8 cellular contexts compared by ENCODE assay signal in genomic region chr9:95771556-95772280, GRCh38.
DNase-seq lines count a peak whose midpoint lies in the region; ATAC-seq and TF ChIP-seq lines count a peak whose summit lies in the region.

No MANE protein-coding gene starts in this region.

- no peak for TF ChIP-seq RAD21 in IMR-90 (IDR thresholded peaks at IDR 0.05; ENCODE audit: low read length)

- H2BK5ac ChIP-seq in IMR-90 (ENCODE audit: low read depth, low read length, poor library complexity, severe bottlenecking) = no peak overlapping the region

- H3K36me3 ChIP-seq in IMR-90 (ENCODE audit: control insufficient read depth, insufficient read depth, low read length) = no peaks in the 10 kb centered on the region
- H3K36me3 ChIP-seq in sigmoid colon = no peaks in the 10 kb centered on the region

- TF ChIP-seq POLR2A in IMR-90 (IDR thresholded peaks at IDR 0.05; ENCODE audit: low read depth, low read length) = no peak
- TF ChIP-seq POLR2A in sigmoid colon (IDR thresholded peaks at IDR 0.05) = no peak

- no peaks in the 10 kb centered on the region for H3K9me3 ChIP-seq in IMR-90 (ENCODE audit: control insufficient read depth, insufficient read depth, low read length)
- H3K9me3 ChIP-seq in sigmoid colon = no peaks in the 10 kb centered on the region

- H2AK5ac ChIP-seq in IMR-90 (ENCODE audit: low read depth, low read length) = 0 out of 2 replicates have a peak overlapping the region, but pooled peaks have one; percentile 4

- no peak overlapping the region for H4K91ac ChIP-seq in IMR-90 (ENCODE audit: insufficient read depth, low read depth, low read length)

- peak overlapping the region; percentile 39 for H2AK9ac ChIP-seq in IMR-90 (replicated peaks; ENCODE audit: low read depth, low read length, poor library complexity)

- no peaks in the 10 kb centered on the region for H3K9me1 ChIP-seq in IMR-90 (ENCODE audit: insufficient read depth, low read length)

- H4K8ac ChIP-seq in IMR-90 (ENCODE audit: low read depth in 2 of 2, low read length in 2 of 2) = no peak overlapping the region

- 0 out of 2 replicates have a peak overlapping the region, but pooled peaks have one; percentile 16 for H3K14ac ChIP-seq in IMR-90 (replicated peaks; ENCODE audit: low read depth, low read length)

- peak overlapping the region; percentile 77 for H2AFZ ChIP-seq in IMR-90 (replicated peaks; ENCODE audit: low read length, poor library complexity)

- H3K9ac ChIP-seq in IMR-90 (ENCODE audit: low read depth, low read length) = no peak overlapping the region

- in situ Hi-C loops in IMR-90 (cut with MboI; ENCODE audit: low sequenced_read_pairs) = no loop called here

- no peak for TF ChIP-seq EP300 in sigmoid colon (IDR thresholded peaks at IDR 0.05)

- peak overlapping the region; percentile 14; the same call in 1 of the 2 replicates for H3K18ac ChIP-seq in IMR-90 (ENCODE audit: low read depth, low read length)

- TF ChIP-seq CTCF in IMR-90 (conservative IDR thresholded peaks at IDR 0.05; ENCODE audit: low read depth, low read length) (no peak), sigmoid colon (IDR thresholded peaks at IDR 0.05) (no peak)

- CTCF ChIA-PET in IMR-90 (lab: Yijun Ruan, JAX) = interaction anchor here (1.1 kb wide), 1 partner anchor 54 kb away, joined by 4 read pairs; no protein-coding TSS in a partner anchor

- no peak overlapping the region; the same call in 1 of the 2 replicates for H4K5ac ChIP-seq in IMR-90 (ENCODE audit: low read depth, low read length)

- H3K4me2 ChIP-seq in IMR-90 (ENCODE audit: low read depth, low read length) = peak overlapping the region; percentile 16; the same call in 1 of the 2 replicates

- dilution Hi-C loops in IMR-90 (cut with HindIII; ENCODE audit: low sequenced_read_pairs, unreplicated experiment) = no loop called here

- no peak overlapping the region for H3K56ac ChIP-seq in IMR-90 (ENCODE audit: extremely low read depth, insufficient read depth, low read length)

- ATAC-seq in IMR-90 (ENCODE audit: low read depth) (no peak; the same call in 1 of the 2 replicates), left colon (peak; percentile 5), HG02852 (IDR thresholded peaks at IDR 0.05; ENCODE audit: unreplicated experiment) (no peak)

- H3K4ac ChIP-seq in IMR-90 (ENCODE audit: low read depth, low read length) = peak overlapping the region; percentile 27; the same call in 1 of the 2 replicates

- H3K27ac ChIP-seq in IMR-90 (ENCODE audit: insufficient read depth, low read length) = peak overlapping the region; percentile 51; the same call in 1 of the 2 replicates
- peak overlapping the region; percentile 70 to 85 (median 84) for H3K27ac ChIP-seq in sigmoid colon

- POLR2A ChIA-PET in IMR-90 (lab: Charles Lee; ENCODE audit: unreplicated experiment) = no interaction called here

- intact Hi-C loops in IMR-90 (cut with micrococcal nuclease) (loop anchor here (2.0 to 5.0 kb wide), 2 partner anchors 45 to 106 kb away; partner anchors contain the start of gene ERCC6L2), left colon (cut with DNase I, micrococcal nuclease) (loop anchor here in 1 of 2 donors (5.0 kb wide), 1 partner anchor 106 kb away; the partner anchor contains the start of gene ERCC6L2), sigmoid colon (cut with DNase I) (loop anchor here (2.0 to 5.0 kb wide), 3 partner anchors 106 to 446 kb away; partner anchors contain the start of genes ERCC6L2 and PTCH1)

- H3K27me3 ChIP-seq in IMR-90 (ENCODE audit: control insufficient read depth, insufficient read depth, low read length) (peaks cover 26% of the 10 kb centered on the region), sigmoid colon (no peaks in the 10 kb centered on the region)

- DNase-seq in IMR-90 (peak; percentile 39), brain pericyte (ENCODE audit: low read depth, low spot score) (peak; percentile 32), left colon (peak; percentile 22 to 47), sigmoid colon (peak; percentile 83), NCI-H82 (lab: John Stamatoyannopoulos, UW) (no peak), DMS 273 treated with DMSO at 0.1 percent for 48 hours (lab: John Stamatoyannopoulos, UW) (no peak)
- no peak for DNase-seq in activated CD4-positive, CD25-positive, alpha-beta regulatory T cell treated with anti-CD3 and anti-CD28 coated beads, Interleukin-2, amount 50 U/mL, for 72 hours

- no peaks in the 10 kb centered on the region for H3K79me1 ChIP-seq in IMR-90 (ENCODE audit: low read depth in 1 of 2, low read length in 2 of 2)

- H3K4me3 ChIP-seq in IMR-90 (ENCODE audit: insufficient read depth, low read depth, low read length) (no peak overlapping the region), sigmoid colon (peak overlapping the region in 2 of 4 donors; percentile 5 to 18)

- H2BK120ac ChIP-seq in IMR-90 (ENCODE audit: low read depth, low read length) = peak overlapping the region; percentile 32; the same call in 1 of the 2 replicates

- WGBS in IMR-90 (ENCODE audit: extremely low coverage in 2 of 2, insufficient read length in 1 of 2), 2 experiments = 20% methylated on average over 2 of the region's 20 CpGs; no CpG with 5 or more reads in 1 of the 2 experiments
- whole genome bisulfite sequencing in sigmoid colon, 2 donors = 30% methylated on average over 20 of the region's 20 CpGs

- H3K4me1 ChIP-seq in IMR-90 (ENCODE audit: control insufficient read depth, insufficient read depth, low read length) (peaks cover 23% of the 10 kb centered on the region), sigmoid colon (peaks cover 0 to 32% (median 26%) of the 10 kb centered on the region in 4 donors)

- 0 out of 2 replicates have a peak overlapping the region, but pooled peaks have one; percentile 48 for H3K23ac ChIP-seq in IMR-90 (ENCODE audit: low read depth, low read length)

- H2BK15ac ChIP-seq in IMR-90 (ENCODE audit: low read depth, low read length) = no peak overlapping the region

- no peaks in the 10 kb centered on the region for H4K20me1 ChIP-seq in IMR-90 (ENCODE audit: insufficient read depth, low read length)

- no TSS peak for BruUV-seq in IMR-90 (replicated peaks; lab: Mats Ljungman, UMichigan)

- no peak overlapping the region for H2BK20ac ChIP-seq in IMR-90 (ENCODE audit: low read depth, low read length)

TF ChIP-seq in IMR-90, 13 proteins besides CTCF, POLR2A, EP300 and RAD21:
- TF ChIP-seq MXI1 (IDR thresholded peaks at IDR 0.05; ENCODE audit: borderline replicate concordance, low read depth, low read length) (no peak), CEBPB (IDR thresholded peaks at IDR 0.05; ENCODE audit: low read depth, low read length) (0 out of 2 replicates have a peak, but pooled peaks have one; percentile 13), SMC3 (IDR thresholded peaks at IDR 0.05; ENCODE audit: low read depth, low read length) (no peak), NFE2L2 (IDR thresholded peaks at IDR 0.05; ENCODE audit: low read depth, low read length) (no peak)
- TF ChIP-seq, protein P1, sequence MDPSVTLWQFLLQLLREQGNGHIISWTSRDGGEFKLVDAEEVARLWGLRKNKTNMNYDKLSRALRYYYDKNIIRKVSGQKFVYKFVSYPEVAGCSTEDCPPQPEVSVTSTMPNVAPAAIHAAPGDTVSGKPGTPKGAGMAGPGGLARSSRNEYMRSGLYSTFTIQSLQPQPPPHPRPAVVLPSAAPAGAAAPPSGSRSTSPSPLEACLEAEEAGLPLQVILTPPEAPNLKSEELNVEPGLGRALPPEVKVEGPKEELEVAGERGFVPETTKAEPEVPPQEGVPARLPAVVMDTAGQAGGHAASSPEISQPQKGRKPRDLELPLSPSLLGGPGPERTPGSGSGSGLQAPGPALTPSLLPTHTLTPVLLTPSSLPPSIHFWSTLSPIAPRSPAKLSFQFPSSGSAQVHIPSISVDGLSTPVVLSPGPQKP (IDR thresholded peaks at IDR 0.05; ENCODE audit: borderline replicate concordance, low read depth, low read length) = no peak

Comparison
In these comparisons a context has a peak if more than half of its experiments do, and no peak if none do; other contexts are left out.
1. DNase-seq: peak in IMR-90 (single experiment), brain pericyte (single experiment), left colon (2 of 2) and sigmoid colon (single experiment); none in NCI-H82 (single experiment), activated CD4-positive, CD25-positive, alpha-beta regulatory T cell treated with anti-CD3 and anti-CD28 coated beads, Interleukin-2, amount 50 U/mL, for 72 hours (single experiment) and DMS 273 treated with DMSO at 0.1 percent for 48 hours (single experiment).